Comparison of ENCODE assay signal across 16 cellular contexts in genomic region chr12:103774977-103775560, GRCh38.
DNase-seq lines count a peak whose midpoint lies in the region; ATAC-seq, FAIRE-seq and TF ChIP-seq lines count a peak whose summit lies in the region.
"Had no signal": no experiment of that assay in that cellular context is flagged by ENCODE, and none has a peak within 500 bp of the region (broad histone marks: within the 10 kb centered on the region; RNA-seq: fewer than 3 reads in every experiment).

No MANE protein-coding gene starts in this region.

- BruUV-seq in IMR-90 (replicated peaks; lab: Mats Ljungman, UMichigan) (TSS peak; percentile 20), GM12878 (replicated peaks; lab: Mats Ljungman, UMichigan) (TSS peak; percentile 41)

- H3K9ac ChIP-seq in IMR-90 (ENCODE audit: low read depth, low read length) (no peak overlapping the region), GM12878 (ENCODE audit: control insufficient read depth, insufficient read depth, low read length) (no peak overlapping the region)
- H3K9ac ChIP-seq: BLaER1 treated with 17β-estradiol and CSF1 and Interleukin-3, amounts not matched to agents 10 nM and 100 nM; GM23248 had no signal

- no peak overlapping the region for H3K23ac ChIP-seq in IMR-90 (ENCODE audit: low read depth, low read length)

- no peaks in the 10 kb centered on the region for H4K20me1 ChIP-seq in IMR-90 (ENCODE audit: insufficient read depth, low read length)
- no peaks in the 10 kb centered on the region for H4K20me1 ChIP-seq in GM12878 (ENCODE audit: control insufficient read depth, insufficient read depth)
- H4K20me1 ChIP-seq: BLaER1 treated with 17β-estradiol and CSF1 and Interleukin-3, amounts not matched to agents 10 nM and 100 nM had no signal

- H3K27ac ChIP-seq in IMR-90 (ENCODE audit: insufficient read depth, low read length) (no peak overlapping the region), GM12878 (ENCODE audit: control insufficient read depth, insufficient read depth) (no peak overlapping the region), sigmoid colon (peak overlapping the region in 3 of 4 donors; percentile 29 to 56 (median 52))
- H3K27ac ChIP-seq: BLaER1 treated with 17β-estradiol and CSF1 and Interleukin-3, amounts not matched to agents 10 nM and 100 nM; GM23248; HL-60 had no signal

- no peak overlapping the region for H4K91ac ChIP-seq in IMR-90 (ENCODE audit: insufficient read depth, low read depth, low read length)

- RAD21 ChIA-PET in GM12878 (lab: Charles Lee; ENCODE audit: unreplicated experiment) = no interaction called here

- peaks cover 14% of the 10 kb centered on the region for H3K9me1 ChIP-seq in IMR-90 (ENCODE audit: insufficient read depth, low read length)

- peaks cover 0 to 5% of the 10 kb centered on the region in 2 experiments; a peak in 2 of 4 replicates for H3K79me1 ChIP-seq in IMR-90 (ENCODE audit: low read depth in 1 of 2, low read length in 2 of 2)

- H4K8ac ChIP-seq in IMR-90 (ENCODE audit: low read depth in 2 of 2, low read length in 2 of 2) = no peak overlapping the region

- H3K79me2 ChIP-seq in GM12878 (ENCODE audit: control insufficient read depth, insufficient read depth, low read length) = no peaks in the 10 kb centered on the region

- no peak overlapping the region for H3K4ac ChIP-seq in IMR-90 (ENCODE audit: low read depth, low read length)

- no peak overlapping the region for H2AFZ ChIP-seq in IMR-90 (replicated peaks; ENCODE audit: low read length, poor library complexity)
- H2AFZ ChIP-seq in GM12878 (ENCODE audit: control insufficient read depth, low read depth, low read length) = no peak overlapping the region
- H2AFZ ChIP-seq: GM23248 had no signal

- SMC1A ChIA-PET in GM12878 (lab: Charles Lee; ENCODE audit: uncharacterized antibody, unreplicated experiment) = interaction anchor here (1.4 kb wide), 1 partner anchor 18 kb away, joined by 3 read pairs; no protein-coding TSS in a partner anchor

- no peak for TF ChIP-seq POLR2A in IMR-90 (IDR thresholded peaks at IDR 0.05; ENCODE audit: low read depth, low read length)
- TF ChIP-seq POLR2A in GM12878 (IDR thresholded peaks at IDR 0.05; ENCODE audit: low read depth, low read length) = no peak
- no peak for TF ChIP-seq POLR2A in sigmoid colon (IDR thresholded peaks at IDR 0.05)

- H3K14ac ChIP-seq in IMR-90 (replicated peaks; ENCODE audit: low read depth, low read length) = no peak overlapping the region

- POLR2A ChIA-PET in IMR-90 (lab: Charles Lee; ENCODE audit: unreplicated experiment) (no interaction called here), GM12878 (lab: Charles Lee) (no interaction called here)

- no peak overlapping the region for H2BK120ac ChIP-seq in IMR-90 (ENCODE audit: low read depth, low read length)

- in situ Hi-C loops in IMR-90 (cut with MboI; ENCODE audit: low sequenced_read_pairs) = loop anchor here (5.0 to 10.0 kb wide), 2 partner anchors 92 to 160 kb away; partner anchors contain the start of gene HSP90B1
- in situ Hi-C loops in GM12878 (cut with MboI) = no loop called here

- CTCF ChIA-PET in IMR-90 (lab: Yijun Ruan, JAX) (no interaction called here), GM12878 (lab: Yijun Ruan, JAX) (no interaction called here)

- H3K56ac ChIP-seq in IMR-90 (ENCODE audit: extremely low read depth, insufficient read depth, low read length) = no peak overlapping the region

- H3K4me2 ChIP-seq in IMR-90 (ENCODE audit: low read depth, low read length) = no peak overlapping the region
- H3K4me2 ChIP-seq in GM12878 (ENCODE audit: control insufficient read depth, insufficient read depth) = no peak overlapping the region
- H3K4me2 ChIP-seq: BLaER1 treated with 17β-estradiol and CSF1 and Interleukin-3, amounts not matched to agents 10 nM and 100 nM had no signal

- DNase-seq in IMR-90 = no peak
- DNase-seq in GM12878 (ENCODE audit: low read depth, low spot score) = no peak
- peak; percentile 26 for DNase-seq in islet precursor cell
- peak; percentile 68 for DNase-seq in sigmoid colon
- no peak for DNase-seq in left colon
- DNase-seq in Kasumi-1 (lab: John Stamatoyannopoulos, UW) = no peak
- DNase-seq: Calu3; CD8-positive, alpha-beta T cell; DMS79 treated with DMSO at 0.1 percent for 48 hours; GF-D8; GM23248; HCEC 1CT had no signal

- no peak for FAIRE-seq in GM12878 (lab: Jason Lieb, UNC)
- FAIRE-seq: H54 had no signal

- dilution Hi-C loops in IMR-90 (cut with HindIII; ENCODE audit: low sequenced_read_pairs, unreplicated experiment) = no loop called here

- 100% methylated on average over 2 of the region's 10 CpGs; no CpG with 5 or more reads in 1 of the 2 experiments for WGBS in IMR-90 (ENCODE audit: extremely low coverage in 2 of 2, insufficient read length in 1 of 2), 2 experiments
- 91% methylated on average over 9 of the region's 10 CpGs for WGBS in GM12878 (ENCODE audit: insufficient coverage, insufficient replicate concordance, low lambda C conversion rate, missing lambda C conversion rate)
- 86 to 93% methylated on average over 10 of the region's 10 CpGs for WGBS in sigmoid colon, 2 donors

- no peak overlapping the region for H2BK20ac ChIP-seq in IMR-90 (ENCODE audit: low read depth, low read length)

- no peak overlapping the region for H3K18ac ChIP-seq in IMR-90 (ENCODE audit: low read depth, low read length)

- H3K4me1 ChIP-seq in IMR-90 (ENCODE audit: control insufficient read depth, insufficient read depth, low read length) = peaks cover 7% of the 10 kb centered on the region
- H3K4me1 ChIP-seq in GM12878 (ENCODE audit: control insufficient read depth, insufficient read depth, low read length) = no peaks in the 10 kb centered on the region
- peaks cover 0 to 65% (median 44%) of the 10 kb centered on the region in 4 donors for H3K4me1 ChIP-seq in sigmoid colon
- H3K4me1 ChIP-seq: BLaER1 treated with 17β-estradiol and CSF1 and Interleukin-3, amounts not matched to agents 10 nM and 100 nM had no signal

- intact Hi-C loops in IMR-90 (cut with micrococcal nuclease) = no loop called here
- intact Hi-C loops in GM12878 (cut with micrococcal nuclease; ENCODE audit: unreplicated experiment) = no loop called here
- intact Hi-C loops in sigmoid colon (cut with DNase I) = loop anchor here (5.0 to 10.0 kb wide), 2 partner anchors 102 to 340 kb away; no protein-coding TSS in a partner anchor
- intact Hi-C loops in left colon (cut with DNase I, micrococcal nuclease) = loop anchor here in 1 of 2 donors (10.0 kb wide), 1 partner anchor 100 kb away; no protein-coding TSS in a partner anchor

- H3K4me3 ChIP-seq in IMR-90 (ENCODE audit: insufficient read depth, low read depth, low read length) (no peak overlapping the region), GM12878 (no peak overlapping the region), sigmoid colon (no peak overlapping the region)
- H3K4me3 ChIP-seq: BLaER1 treated with 17β-estradiol and CSF1 and Interleukin-3, amounts not matched to agents 10 nM and 100 nM; GM23248 had no signal

- ATAC-seq in IMR-90 (ENCODE audit: low read depth) (no peak), GM12878 (no peak), left colon (no peak), GM19324 (IDR thresholded peaks at IDR 0.05; ENCODE audit: low FRiP score, unreplicated experiment) (no peak)
- ATAC-seq: CD8-positive, alpha-beta T cell had no signal

- H2BK15ac ChIP-seq in IMR-90 (ENCODE audit: low read depth, low read length) = no peak overlapping the region

- no peak overlapping the region for H4K5ac ChIP-seq in IMR-90 (ENCODE audit: low read depth, low read length)

- H3K9me3 ChIP-seq in IMR-90 (ENCODE audit: control insufficient read depth, insufficient read depth, low read length) (no peaks in the 10 kb centered on the region), GM12878 (replicated peaks; ENCODE audit: control insufficient read depth, insufficient read depth, low read length) (no peaks in the 10 kb centered on the region), sigmoid colon (no peaks in the 10 kb centered on the region)
- H3K9me3 ChIP-seq: BLaER1 treated with 17β-estradiol and CSF1 and Interleukin-3, amounts not matched to agents 10 nM and 100 nM had no signal

- no peaks in the 10 kb centered on the region for H3K27me3 ChIP-seq in IMR-90 (ENCODE audit: control insufficient read depth, insufficient read depth, low read length)
- H3K27me3 ChIP-seq in GM12878 (replicated peaks in 1 of 2; ENCODE audit: control insufficient read depth in 2 of 2, insufficient read depth in 2 of 2, low read length in 1 of 2) = no peaks in the 10 kb centered on the region
- no peaks in the 10 kb centered on the region for H3K27me3 ChIP-seq in sigmoid colon
- H3K27me3 ChIP-seq: BLaER1 treated with 17β-estradiol and CSF1 and Interleukin-3, amounts not matched to agents 10 nM and 100 nM had no signal

- TF ChIP-seq RAD21 in IMR-90 (IDR thresholded peaks at IDR 0.05; ENCODE audit: low read length) (no peak), GM12878 (IDR thresholded peaks at IDR 0.05; ENCODE audit: insufficient read depth, low read depth, low read length) (no peak)

- no peak overlapping the region for H2AK5ac ChIP-seq in IMR-90 (ENCODE audit: low read depth, low read length)

- no peak for TF ChIP-seq CTCF in IMR-90 (conservative IDR thresholded peaks at IDR 0.05; ENCODE audit: low read depth, low read length)
- TF ChIP-seq CTCF in GM12878 (IDR thresholded peaks at IDR 0.05 in 2 of 3, conservative IDR thresholded peaks at IDR 0.05 in 1 of 3; ENCODE audit: control insufficient read depth in 2 of 3, extremely low read depth in 1 of 3, insufficient read depth in 1 of 3, low read depth in 3 of 3, low read length in 3 of 3) = no peak
- TF ChIP-seq CTCF in sigmoid colon (IDR thresholded peaks at IDR 0.05) = no peak

- H3K36me3 ChIP-seq in IMR-90 (ENCODE audit: control insufficient read depth, insufficient read depth, low read length) = peaks cover 15% of the 10 kb centered on the region
- H3K36me3 ChIP-seq in GM12878 (ENCODE audit: control insufficient read depth in 2 of 2, insufficient read depth in 2 of 2, low read length in 1 of 2) = peaks cover 0 to 6% of the 10 kb centered on the region in 2 experiments; a peak in 2 of 4 replicates
- peaks cover 53 to 100% (median 68%) of the 10 kb centered on the region in 4 donors for H3K36me3 ChIP-seq in sigmoid colon

- H2AK9ac ChIP-seq in IMR-90 (replicated peaks; ENCODE audit: low read depth, low read length, poor library complexity) = no peak overlapping the region

- TF ChIP-seq EP300 in GM12878 (IDR thresholded peaks at IDR 0.05; ENCODE audit: borderline replicate concordance in 1 of 2, control insufficient read depth in 1 of 2, low read depth in 2 of 2, low read length in 2 of 2) = no peak
- no peak for TF ChIP-seq EP300 in sigmoid colon (IDR thresholded peaks at IDR 0.05)

- H2BK5ac ChIP-seq in IMR-90 (ENCODE audit: low read depth, low read length, poor library complexity, severe bottlenecking) = no peak overlapping the region

TF ChIP-seq in IMR-90, 13 proteins besides CTCF, POLR2A, EP300 and RAD21 (continues in another document):
- no peak for TF ChIP-seq MAZ (IDR thresholded peaks at IDR 0.05; ENCODE audit: borderline replicate concordance, low read depth, low read length)
- no peak for TF ChIP-seq NFE2L2 (IDR thresholded peaks at IDR 0.05; ENCODE audit: low read depth, low read length)
- TF ChIP-seq RFX5 (IDR thresholded peaks at IDR 0.05; ENCODE audit: low read depth, low read length) = no peak

TF ChIP-seq in GM12878, 131 proteins besides CTCF, POLR2A, EP300 and RAD21 (continues in another document):
- TF ChIP-seq NR2C1 (IDR thresholded peaks at IDR 0.05) (no peak), RELA (IDR thresholded peaks at IDR 0.05; ENCODE audit: borderline replicate concordance, partially characterized antibody) (no peak), CHD1 (IDR thresholded peaks at IDR 0.05; ENCODE audit: low read depth, low read length) (no peak)

Comparison
In these comparisons a context has a peak if more than half of its experiments do, and no peak if none do; other contexts are left out.
1. DNase-seq: peak in islet precursor cell (single experiment) and sigmoid colon (single experiment); none in IMR-90 (single experiment), GM12878 (single experiment), left colon (0 of 2) and Kasumi-1 (0 of 2).
2. H3K27ac ChIP-seq: peak in sigmoid colon (3 of 4); none in IMR-90 (single experiment) and GM12878 (single experiment).